Comparison of ENCODE assay signal across 1 cellular context in genomic region chr10:71632896-71633600, GRCh38.
TF ChIP-seq lines count a peak whose summit lies in the region.

No MANE protein-coding gene starts in this region.

TF ChIP-seq in GM23338, 12 proteins besides CTCF, POLR2A, EP300 and RAD21 (continued from another document):
- TF ChIP-seq STAT1 (IDR thresholded peaks at IDR 0.05; ENCODE audit: unreplicated experiment) (no peak), EZH2 (IDR thresholded peaks at IDR 0.05; ENCODE audit: low read depth, unreplicated experiment) (no peak), ZNF331 (CRISPR knock-in tag; IDR thresholded peaks at IDR 0.05; ENCODE audit: low read depth) (no peak), ETS1 (IDR thresholded peaks at IDR 0.05) (no peak), ZNF114 (CRISPR knock-in tag; IDR thresholded peaks at IDR 0.05) (no peak)
